In the genomic region with DNA sequence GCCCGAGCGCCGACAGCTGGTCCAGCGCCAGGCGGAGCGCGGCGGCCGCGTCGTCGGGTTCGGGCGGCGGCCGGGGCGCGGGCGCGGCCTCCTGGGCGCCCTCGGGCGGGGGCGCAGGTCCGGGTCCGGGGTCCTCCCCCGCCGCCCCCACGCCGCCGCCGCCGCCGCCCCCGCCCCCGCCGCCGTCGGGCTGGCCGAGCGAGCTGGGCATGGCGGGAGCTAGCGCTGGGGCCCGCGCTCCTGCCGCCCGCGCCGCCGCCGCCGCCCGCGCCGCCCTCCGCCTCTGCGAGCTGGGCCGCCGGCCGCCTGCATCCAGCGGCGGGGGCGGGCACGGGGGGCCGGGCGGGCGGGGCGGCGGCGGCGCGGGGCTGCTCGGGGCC, we compare ENCODE assay signal across 11 cellular contexts. TPM values are rescaled to one million over a fixed set of nuclear protein-coding genes. Genes with fewer than 3 reads are reported as not detected.
A peak's percentile ranks its signal among the peaks of the same experiment; 100 is the strongest.
DNase-seq lines count a peak whose midpoint lies in the region; ATAC-seq and TF ChIP-seq lines count a peak whose summit lies in the region.
"Had no signal": no experiment of that assay in that cellular context is flagged by ENCODE, and none has a peak within 500 bp of the region (broad histone marks: within the 10 kb centered on the region; RNA-seq: fewer than 3 reads in every experiment).

No MANE protein-coding gene starts in this region.

- intact Hi-C loops in OCI-LY7 (cut with micrococcal nuclease; ENCODE audit: unreplicated experiment): no loop called here

- H2AFZ ChIP-seq in OCI-LY7 (ENCODE audit: low read length): no peak overlapping the region

- DNase-seq in activated T-cell treated with anti-CD3 and anti-CD28 coated beads, Interleukin-2, amount 50 U/mL, for 72 hours: no peak
- no peak for DNase-seq in activated T-cell treated with anti-CD3 and anti-CD28 coated beads, Interleukin-2, amount 50 U/mL, for 24 hours
- peak; percentile 21 for DNase-seq in OCI-LY7 (ENCODE audit: low spot score)
- DNase-seq in hepatic stellate cell (ENCODE audit: low spot score): peak; percentile 55
- DNase-seq in medulla oblongata (ENCODE audit: extremely low spot score): no peak
- no peak for DNase-seq in SIG-M5 treated with dmso at 0.1 percent for 504 hours (lab: John Stamatoyannopoulos, UW; ENCODE audit: unreplicated experiment)

- no peaks in the 10 kb centered on the region for H3K79me2 ChIP-seq in OCI-LY7 (ENCODE audit: insufficient read depth, low read depth, low read length)

- BruUV-seq in OCI-LY7 (replicated peaks; lab: Mats Ljungman, UMichigan): no TSS peak

- no peaks in the 10 kb centered on the region for H4K20me1 ChIP-seq in OCI-LY7 (ENCODE audit: insufficient read depth, low read length)

- 3% methylated on average over 61 of the region's 73 CpGs for WGBS in thymus

- no peaks in the 10 kb centered on the region for H3K9me3 ChIP-seq in OCI-LY7 (ENCODE audit: low read length)
- H3K9me3 ChIP-seq in thymus (ENCODE audit: control insufficient read depth): no peaks in the 10 kb centered on the region

- ATAC-seq in activated T-cell treated with anti-CD3 and anti-CD28 coated beads, Interleukin-2, amount 50 U/mL, for 72 hours (replicated peaks in 1 of 2): peak; percentile 51 to 52
- ATAC-seq in HG02852 (IDR thresholded peaks at IDR 0.05; ENCODE audit: unreplicated experiment): no peak

- no peak overlapping the region for H3K4me3 Mint-ChIP-seq in activated T-cell treated with anti-CD3 and anti-CD28 coated beads, Interleukin-2, amount 50 U/mL, for 72 hours
- no peak overlapping the region for H3K4me3 Mint-ChIP-seq in activated T-cell treated with anti-CD3 and anti-CD28 coated beads, Interleukin-2, amount 50 U/mL, for 24 hours

- no peaks in the 10 kb centered on the region for H3K9me3 Mint-ChIP-seq in activated T-cell treated with anti-CD3 and anti-CD28 coated beads, Interleukin-2, amount 50 U/mL, for 72 hours
- H3K9me3 Mint-ChIP-seq in activated T-cell treated with anti-CD3 and anti-CD28 coated beads, Interleukin-2, amount 50 U/mL, for 24 hours: no peaks in the 10 kb centered on the region

- peaks cover 17% of the 10 kb centered on the region for H3K27me3 ChIP-seq in thymus (ENCODE audit: control insufficient read depth, insufficient read depth)

- POLR2A ChIA-PET in OCI-LY7 (lab: Charles Lee): no interaction called here

- CTCF ChIA-PET in OCI-LY7 (lab: Charles Lee; ENCODE audit: unreplicated experiment): no interaction called here

- no peak overlapping the region for H3K27ac Mint-ChIP-seq in activated T-cell treated with anti-CD3 and anti-CD28 coated beads, Interleukin-2, amount 50 U/mL, for 72 hours
- H3K27ac Mint-ChIP-seq in activated T-cell treated with anti-CD3 and anti-CD28 coated beads, Interleukin-2, amount 50 U/mL, for 24 hours: no peak overlapping the region
- H3K27ac Mint-ChIP-seq: CD4-positive, CD25-positive, alpha-beta regulatory T cell had no signal

- peaks cover 13% of the 10 kb centered on the region for H3K27me3 Mint-ChIP-seq in activated T-cell treated with anti-CD3 and anti-CD28 coated beads, Interleukin-2, amount 50 U/mL, for 72 hours (ENCODE audit: low read depth)
- H3K27me3 Mint-ChIP-seq in activated T-cell treated with anti-CD3 and anti-CD28 coated beads, Interleukin-2, amount 50 U/mL, for 24 hours: peaks cover 6% of the 10 kb centered on the region

- no peaks in the 10 kb centered on the region for H3K36me3 ChIP-seq in OCI-LY7 (ENCODE audit: insufficient read depth, low read length)
- no peaks in the 10 kb centered on the region for H3K36me3 ChIP-seq in thymus (ENCODE audit: control insufficient read depth, insufficient read depth)

- no peaks in the 10 kb centered on the region for H3K36me3 Mint-ChIP-seq in activated T-cell treated with anti-CD3 and anti-CD28 coated beads, Interleukin-2, amount 50 U/mL, for 72 hours (ENCODE audit: insufficient read depth in 2 of 2)
- no peaks in the 10 kb centered on the region for H3K36me3 Mint-ChIP-seq in activated T-cell treated with anti-CD3 and anti-CD28 coated beads, Interleukin-2, amount 50 U/mL, for 24 hours (ENCODE audit: low read depth)
- H3K36me3 Mint-ChIP-seq: CD4-positive, CD25-positive, alpha-beta regulatory T cell had no signal

- H3K4me3 ChIP-seq in OCI-LY7 (ENCODE audit: low read depth, low read length, poor library complexity, severe bottlenecking): no peak overlapping the region
- H3K4me3 ChIP-seq in thymus (ENCODE audit: low read length): peak overlapping the region; percentile 74

- TF ChIP-seq CTCF in OCI-LY7 (conservative IDR thresholded peaks at IDR 0.05; ENCODE audit: low read length): no peak

- H3K9me2 ChIP-seq in OCI-LY7 (ENCODE audit: insufficient read depth, low read length): no peaks in the 10 kb centered on the region

- H3K27ac ChIP-seq in OCI-LY7 (ENCODE audit: low read depth, low read length, poor library complexity, severe bottlenecking) (no peak overlapping the region), thymus (ENCODE audit: low read depth) (no peak overlapping the region)

- H3K4me1 ChIP-seq in OCI-LY7 (ENCODE audit: insufficient read depth, low read length, poor library complexity, severe bottlenecking) (peaks cover 13% of the 10 kb centered on the region), thymus (ENCODE audit: control insufficient read depth, insufficient read depth, low read length) (peaks cover 6% of the 10 kb centered on the region)

- peaks cover 7% of the 10 kb centered on the region for H3K4me1 Mint-ChIP-seq in activated T-cell treated with anti-CD3 and anti-CD28 coated beads, Interleukin-2, amount 50 U/mL, for 72 hours (ENCODE audit: low read depth)
- no peaks in the 10 kb centered on the region for H3K4me1 Mint-ChIP-seq in activated T-cell treated with anti-CD3 and anti-CD28 coated beads, Interleukin-2, amount 50 U/mL, for 24 hours (ENCODE audit: low read depth)

- no peak overlapping the region for H3K4me2 ChIP-seq in OCI-LY7 (ENCODE audit: low read length)

RNA-seq across cellular contexts. Expression of a gene that starts 0.3 kb away (rescaled TPM):
- 1 to 10 TPM; 6.4 to 6.8 TPM for total RNA-seq in activated T-cell treated with anti-CD3 and anti-CD28 coated beads, Interleukin-2, amount 50 U/mL, for 72 hours
- total RNA-seq in OCI-LY7 (2014; rRNA removed; shearing (Covaris generic)): 11.7 and 13.6 TPM in 2 replicates
- total RNA-seq in OCI-LY7 (2022): 9.4 and 11.9 TPM in 2 replicates
- polyA plus RNA-seq in thymus: 5.4 TPM

RNA-seq across cellular contexts. Expression of a gene that starts 24.8 kb away (rescaled TPM):
- total RNA-seq in activated T-cell treated with anti-CD3 and anti-CD28 coated beads, Interleukin-2, amount 50 U/mL, for 72 hours: 10 to 100 TPM; 71.2 to 77.9 TPM
- total RNA-seq in OCI-LY7 (2014; rRNA removed; shearing (Covaris generic)): 147 and 172 TPM in 2 replicates
- total RNA-seq in OCI-LY7 (2022): 168 TPM in 2 replicates
- polyA plus RNA-seq in thymus: 99.9 TPM

RNA-seq across cellular contexts. Expression of a gene that starts 37.4 kb away (rescaled TPM):
- 100 to 1,000 TPM; 103 to 113 TPM for total RNA-seq in activated T-cell treated with anti-CD3 and anti-CD28 coated beads, Interleukin-2, amount 50 U/mL, for 72 hours
- total RNA-seq in OCI-LY7 (2014; rRNA removed; shearing (Covaris generic)): 85.3 and 86.2 TPM in 2 replicates
- 143 and 187 TPM in 2 replicates for total RNA-seq in OCI-LY7 (2022)
- 108 TPM for polyA plus RNA-seq in thymus

RNA-seq across cellular contexts. Expression of a gene that starts 44.0 kb away (rescaled TPM):
- total RNA-seq in activated T-cell treated with anti-CD3 and anti-CD28 coated beads, Interleukin-2, amount 50 U/mL, for 72 hours: not detected
- 0.31 TPM in 1 of 2 replicates, not detected in the other for total RNA-seq in OCI-LY7 (2014; rRNA removed; shearing (Covaris generic))
- 0.17 and 0.26 TPM in 2 replicates for total RNA-seq in OCI-LY7 (2022)
- polyA plus RNA-seq in thymus: 0.25 TPM
- total RNA-seq: activated CD8-positive, alpha-beta memory T cell treated with anti-CD3 and anti-CD28 coated beads for 36 hours; CD4-positive, CD25-positive, alpha-beta regulatory T cell; SK-MEL-5 had no signal
- polyA plus RNA-seq: CD4-positive, CD25-positive, alpha-beta regulatory T cell had no signal

RNA-seq across cellular contexts. Expression of a gene that starts 55.0 kb away (rescaled TPM):
- total RNA-seq in activated T-cell treated with anti-CD3 and anti-CD28 coated beads, Interleukin-2, amount 50 U/mL, for 72 hours: 1 to 10 TPM; 4.3 to 5.5 TPM
- total RNA-seq in OCI-LY7 (2014; rRNA removed; shearing (Covaris generic)): not detected in 2 replicates
- total RNA-seq in OCI-LY7 (2022): 0.34 TPM in 1 of 2 replicates, not detected in the other
- polyA plus RNA-seq in thymus: 0.21 TPM

Comparison
In these comparisons a context has a peak if more than half of its experiments do, and no peak if none do; other contexts are left out.
1. DNase-seq: peak in OCI-LY7 (single experiment) and hepatic stellate cell (single experiment); none in activated T-cell treated with anti-CD3 and anti-CD28 coated beads, Interleukin-2, amount 50 U/mL, for 72 hours (0 of 2), activated T-cell treated with anti-CD3 and anti-CD28 coated beads, Interleukin-2, amount 50 U/mL, for 24 hours (single experiment), medulla oblongata (single experiment) and SIG-M5 treated with dmso at 0.1 percent for 504 hours (single experiment).